In the genomic region with DNA sequence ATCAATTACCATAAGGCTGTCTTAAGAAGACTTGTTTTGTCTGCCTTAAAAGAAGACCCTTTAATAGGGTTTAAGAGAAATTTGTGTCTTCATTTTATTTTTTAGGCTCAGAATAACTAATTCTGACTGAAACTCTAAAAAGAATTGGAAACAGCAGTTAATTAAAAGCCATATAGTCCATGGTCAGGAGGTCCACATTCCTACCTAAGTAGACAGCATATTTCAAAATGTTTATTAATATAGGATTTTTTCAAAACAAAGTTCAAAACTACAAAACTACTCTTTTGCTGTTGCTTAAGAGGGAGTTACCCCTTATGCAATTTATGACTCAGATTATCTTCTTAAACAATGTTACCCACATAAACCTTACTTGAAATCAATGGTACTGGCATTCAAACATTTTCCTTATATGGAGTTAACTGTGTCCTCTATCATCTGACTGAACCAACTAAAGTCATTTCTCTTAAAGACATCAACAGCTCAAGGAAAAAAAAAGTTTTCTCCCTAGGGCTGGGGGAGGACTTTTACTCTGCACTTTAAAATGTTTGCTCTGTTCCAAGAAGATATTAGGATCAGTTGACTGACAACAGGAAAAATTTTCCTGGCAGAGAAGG, we compare ENCODE assay signal across 1 cellular context.
TF ChIP-seq lines count a peak whose summit lies in the region.

No MANE protein-coding gene starts in this region.

TF ChIP-seq in GM12878, 131 proteins besides CTCF, POLR2A, EP300 and RAD21:
- TF ChIP-seq CHD2 (IDR thresholded peaks at IDR 0.05; ENCODE audit: borderline replicate concordance, low read depth, low read length) (no peak), SREBF2 (IDR thresholded peaks at IDR 0.05; ENCODE audit: low read length) (no peak), CREM (IDR thresholded peaks at IDR 0.05; ENCODE audit: low read depth) (no peak)
